ENCODE assay signal across 8 cellular contexts in the genomic region with DNA sequence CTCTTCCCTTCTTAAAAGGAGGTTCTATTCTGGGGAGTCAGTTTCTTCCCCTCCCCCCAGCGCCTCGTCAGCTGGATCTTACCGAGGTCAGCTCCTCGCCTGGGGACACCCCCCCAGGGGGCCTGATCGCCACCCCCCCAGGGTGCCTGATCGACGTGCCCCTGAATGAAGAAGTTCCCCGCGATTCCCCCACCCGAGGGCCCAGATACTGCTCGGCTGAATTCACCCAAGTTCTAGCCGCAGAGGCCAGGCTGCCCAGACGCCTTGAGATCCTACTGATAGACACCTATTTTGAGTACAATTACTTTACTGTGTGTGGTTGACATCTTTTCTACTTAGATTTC. TPM values are rescaled to one million over a fixed set of nuclear protein-coding genes. Genes with fewer than 3 reads are reported as not detected.
A peak's percentile ranks its signal among the peaks of the same experiment; 100 is the strongest.
DNase-seq lines count a peak whose midpoint lies in the region; ATAC-seq and TF ChIP-seq lines count a peak whose summit lies in the region.

No MANE protein-coding gene starts in this region.

- H3K9ac ChIP-seq in KMS-11 = no peak overlapping the region

- no peak overlapping the region for H2AFZ ChIP-seq in KMS-11 (ENCODE audit: low read depth)

- H3K4me1 Mint-ChIP-seq in nephron = peaks cover 37% of the 10 kb centered on the region

- H3K79me2 ChIP-seq in KMS-11 (ENCODE audit: insufficient read depth, low read depth) = peaks cover 15% of the 10 kb centered on the region; the same call in 1 of the 2 replicates

- H3K36me3 Mint-ChIP-seq in nephron (ENCODE audit: low read depth) = peaks cover 25% of the 10 kb centered on the region

- ATAC-seq in HG02981 (IDR thresholded peaks at IDR 0.05; ENCODE audit: unreplicated experiment) (no peak), GM21576 (IDR thresholded peaks at IDR 0.05; ENCODE audit: unreplicated experiment) (no peak)

- H3K27me3 Mint-ChIP-seq in nephron (ENCODE audit: low read depth) = peaks cover 15% of the 10 kb centered on the region

- H3K4me3 Mint-ChIP-seq in nephron = peak overlapping the region; percentile 90 to 94 (median 93)

- no peaks in the 10 kb centered on the region for H4K20me1 ChIP-seq in KMS-11 (ENCODE audit: insufficient read depth)

- no peaks in the 10 kb centered on the region for H3K9me3 Mint-ChIP-seq in nephron

- no peaks in the 10 kb centered on the region for H3K9me3 ChIP-seq in BE2C

- H3K4me1 ChIP-seq in BE2C (peaks cover 7% of the 10 kb centered on the region), KMS-11 (ENCODE audit: low read depth, poor library complexity, severe bottlenecking) (peaks cover 21% of the 10 kb centered on the region)

- DNase-seq in BE2C (no peak), coronary artery (ENCODE audit: low spot score) (no peak), islet precursor cell (no peak)
- DNase-seq in effector CD8-positive, alpha-beta T cell (lab: John Stamatoyannopoulos, UW) = no peak

- H3K27me3 ChIP-seq in BE2C (peaks cover 4% of the 10 kb centered on the region), KMS-11 (ENCODE audit: insufficient read depth, low read depth) (peaks cover 5% of the 10 kb centered on the region; the same call in 1 of the 2 replicates)

- peak overlapping the region; percentile 79 for H3K4me2 ChIP-seq in KMS-11

- H3K36me3 ChIP-seq in BE2C (no peaks in the 10 kb centered on the region), KMS-11 (ENCODE audit: insufficient read depth) (no peaks in the 10 kb centered on the region)

- H3K4me3 ChIP-seq in BE2C (ENCODE audit: low read depth, low read length) (peak overlapping the region; percentile 71), KMS-11 (IDR thresholded peaks at IDR 0.05; ENCODE audit: insufficient read depth, low read depth, low read length) (no peak overlapping the region), coronary artery (peak overlapping the region; percentile 98)

- no peak for TF ChIP-seq CTCF in BE2C (IDR thresholded peaks at IDR 0.05; ENCODE audit: low read depth, low read length)
- TF ChIP-seq CTCF in KMS-11 (conservative IDR thresholded peaks at IDR 0.05; ENCODE audit: low read depth, low read length) = no peak
- no peak for TF ChIP-seq CTCF in coronary artery (IDR thresholded peaks at IDR 0.05)
- TF ChIP-seq CTCF in nephron (IDR thresholded peaks at IDR 0.05; ENCODE audit: unreplicated experiment in 3 of 3) = no peak

- peak overlapping the region; percentile 52 to 78 (median 61) for H3K27ac Mint-ChIP-seq in nephron

- H3K27ac ChIP-seq in KMS-11 (no peak overlapping the region), coronary artery (peak overlapping the region; percentile 30 to 99)

RNA-seq across cellular contexts. Expression of a gene that starts 1.4 kb away (rescaled TPM):
- polyA plus RNA-seq in BE2C (2012; ENCODE audit: insufficient read depth, insufficient read length, low read depth) = 25.3 TPM

RNA-seq across cellular contexts. Expression of a gene that starts 25.2 kb away (rescaled TPM):
- polyA plus RNA-seq in BE2C (2012; ENCODE audit: insufficient read depth, insufficient read length, low read depth) = 11.6 TPM

RNA-seq across cellular contexts. Expression of a gene that starts 29.9 kb away (rescaled TPM):
- 507 TPM for polyA plus RNA-seq in BE2C (2012; ENCODE audit: insufficient read depth, insufficient read length, low read depth)

RNA-seq across cellular contexts. Expression of a gene that starts 45.1 kb away (rescaled TPM):
- 137 TPM for polyA plus RNA-seq in BE2C (2012; ENCODE audit: insufficient read depth, insufficient read length, low read depth)

RNA-seq across cellular contexts. Expression of a gene that starts 56.5 kb away (rescaled TPM):
- polyA plus RNA-seq in BE2C (2012; ENCODE audit: insufficient read depth, insufficient read length, low read depth) = 231 TPM
